Comparison of ENCODE assay signal across 16 cellular contexts in genomic region chr7:74197449-74198108, GRCh38. TPM values are rescaled to one million over a fixed set of nuclear protein-coding genes. Genes with fewer than 3 reads are reported as not detected.
DNase-seq lines count a peak whose midpoint lies in the region; ATAC-seq and TF ChIP-seq lines count a peak whose summit lies in the region.
"Had no signal": no experiment of that assay in that cellular context is flagged by ENCODE, and none has a peak within 500 bp of the region (broad histone marks: within the 10 kb centered on the region; RNA-seq: fewer than 3 reads in every experiment).

No MANE protein-coding gene starts in this region.

- no peaks in the 10 kb centered on the region for H3K9me3 ChIP-seq in neutrophil
- H3K9me3 ChIP-seq in mammary epithelial cell (replicated peaks; ENCODE audit: insufficient read depth, low read length), result no peaks in the 10 kb centered on the region
- H3K9me3 ChIP-seq: BLaER1 treated with 17β-estradiol and CSF1 and Interleukin-3, amounts not matched to agents 10 nM and 100 nM; left ventricle myocardium inferior; thoracic aorta had no signal

- no peaks in the 10 kb centered on the region for H4K20me1 ChIP-seq in mammary epithelial cell (ENCODE audit: insufficient read depth, low read length)

- no peak for TF ChIP-seq CTCF in activated CD8-positive, alpha-beta T cell treated with anti-CD3 and anti-CD28 coated beads for 36 hours (IDR thresholded peaks at IDR 0.05)
- TF ChIP-seq CTCF in HFFc6 (IDR thresholded peaks at IDR 0.05), result no peak
- no peak for TF ChIP-seq CTCF in dorsolateral prefrontal cortex (IDR thresholded peaks at IDR 0.05 in 54 of 56, conservative IDR thresholded peaks at IDR 0.05 in 2 of 56; ENCODE audit: low read depth in 1 of 56, partially characterized antibody in 56 of 56)
- no peak for TF ChIP-seq CTCF in neutrophil (IDR thresholded peaks at IDR 0.05)
- no peak for TF ChIP-seq CTCF in mammary epithelial cell (conservative IDR thresholded peaks at IDR 0.05 in 1 of 2, IDR thresholded peaks at IDR 0.05 in 1 of 2; ENCODE audit: extremely low read depth in 1 of 2, insufficient read depth in 1 of 2, low read depth in 1 of 2, low read length in 2 of 2)

- no peak overlapping the region for H3K4me2 ChIP-seq in mammary epithelial cell (ENCODE audit: insufficient read depth, low read depth, low read length)
- H3K4me2 ChIP-seq: BLaER1 treated with 17β-estradiol and CSF1 and Interleukin-3, amounts not matched to agents 10 nM and 100 nM had no signal

- H2AFZ ChIP-seq in mammary epithelial cell (ENCODE audit: low read depth, low read length), result no peak overlapping the region

- H3K27me3 ChIP-seq in dorsolateral prefrontal cortex, result no peaks in the 10 kb centered on the region
- no peaks in the 10 kb centered on the region for H3K27me3 ChIP-seq in neutrophil
- H3K27me3 ChIP-seq in mammary epithelial cell (ENCODE audit: insufficient read depth, low read length), result no peaks in the 10 kb centered on the region
- H3K27me3 ChIP-seq: BLaER1 treated with 17β-estradiol and CSF1 and Interleukin-3, amounts not matched to agents 10 nM and 100 nM had no signal

- H3K4me1 Mint-ChIP-seq in activated CD8-positive, alpha-beta T cell treated with anti-CD3 and anti-CD28 coated beads for 36 hours (ENCODE audit: low read depth), result peaks cover 25% of the 10 kb centered on the region
- H3K4me1 Mint-ChIP-seq in activated CD8-positive, alpha-beta T cell treated with anti-CD3 and anti-CD28 coated beads, Interleukin-2, amount 10 ng/mL, durations not matched to agents 7 days and 5 days (ENCODE audit: low read depth), result peaks cover 20% of the 10 kb centered on the region
- H3K4me1 Mint-ChIP-seq in HFFc6 (ENCODE audit: low read depth), result peaks cover 7% of the 10 kb centered on the region

- no peak overlapping the region for H3K4me3 ChIP-seq in dorsolateral prefrontal cortex
- H3K4me3 ChIP-seq in neutrophil (ENCODE audit: low read depth in 1 of 2, low read length in 1 of 2), result no peak overlapping the region
- H3K4me3 ChIP-seq in mammary epithelial cell (replicated peaks in 1 of 3; ENCODE audit: insufficient read depth in 1 of 3, low read depth in 2 of 3, low read length in 3 of 3), result no peak overlapping the region
- H3K4me3 ChIP-seq: BLaER1 treated with 17β-estradiol and CSF1 and Interleukin-3, amounts not matched to agents 10 nM and 100 nM; left ventricle myocardium inferior; thoracic aorta had no signal

- H3K36me3 ChIP-seq in neutrophil (peaks cover 62% of the 10 kb centered on the region), mammary epithelial cell (ENCODE audit: insufficient read depth, low read length) (peaks cover 32% of the 10 kb centered on the region)

- peak overlapping the region; percentile 61 for H3K27ac Mint-ChIP-seq in activated CD8-positive, alpha-beta T cell treated with anti-CD3 and anti-CD28 coated beads for 36 hours
- no peak overlapping the region for H3K27ac Mint-ChIP-seq in activated CD8-positive, alpha-beta T cell treated with anti-CD3 and anti-CD28 coated beads, Interleukin-2, amount 10 ng/mL, durations not matched to agents 7 days and 5 days
- peak overlapping the region; percentile 3; the same call in 1 of the 2 replicates for H3K27ac Mint-ChIP-seq in HFFc6

- H3K9me3 Mint-ChIP-seq in activated CD8-positive, alpha-beta T cell treated with anti-CD3 and anti-CD28 coated beads for 36 hours, result no peaks in the 10 kb centered on the region
- H3K9me3 Mint-ChIP-seq in activated CD8-positive, alpha-beta T cell treated with anti-CD3 and anti-CD28 coated beads, Interleukin-2, amount 10 ng/mL, durations not matched to agents 7 days and 5 days (ENCODE audit: insufficient read depth), result no peaks in the 10 kb centered on the region
- no peaks in the 10 kb centered on the region for H3K9me3 Mint-ChIP-seq in HFFc6
- H3K9me3 Mint-ChIP-seq: activated T-cell treated with anti-CD3 and anti-CD28 coated beads, Interleukin-2, amount 50 U/mL, for 4 hours had no signal

- WGBS in mammary epithelial cell (ENCODE audit: low coverage, missing lambda C conversion rate), result 100% methylated on average over 8 of the region's 9 CpGs

- intact Hi-C loops in activated CD8-positive, alpha-beta T cell treated with anti-CD3 and anti-CD28 coated beads for 36 hours (cut with micrococcal nuclease), result no loop called here
- intact Hi-C loops in dorsolateral prefrontal cortex (cut with DNase I) (no loop called here), mammary epithelial cell (cut with micrococcal nuclease) (no loop called here)

- peaks cover 23% of the 10 kb centered on the region for H3K79me2 ChIP-seq in mammary epithelial cell (ENCODE audit: insufficient read depth, low read length)

- CTCF ChIA-PET in activated CD8-positive, alpha-beta T cell treated with anti-CD3 and anti-CD28 coated beads for 36 hours (lab: Charles Lee), result interaction anchor here (0.9 to 2.5 kb wide), 4 partner anchors 9 to 203 kb away, joined by 3 to 15 read pairs (median 6); no protein-coding TSS in a partner anchor
- CTCF ChIA-PET in activated CD8-positive, alpha-beta T cell treated with anti-CD3 and anti-CD28 coated beads, Interleukin-2, amount 10 ng/mL, durations not matched to agents 7 days and 5 days (lab: Charles Lee), result interaction anchor here (1.0 to 1.7 kb wide), 4 partner anchors 9 to 204 kb away, joined by 3 to 12 read pairs (median 4); no protein-coding TSS in a partner anchor
- CTCF ChIA-PET in mammary epithelial cell (lab: Charles Lee; ENCODE audit: low non-redundant PET), result no interaction called here

- H3K36me3 Mint-ChIP-seq in activated CD8-positive, alpha-beta T cell treated with anti-CD3 and anti-CD28 coated beads for 36 hours (ENCODE audit: low read depth), result peaks cover 42% of the 10 kb centered on the region
- H3K36me3 Mint-ChIP-seq in activated CD8-positive, alpha-beta T cell treated with anti-CD3 and anti-CD28 coated beads, Interleukin-2, amount 10 ng/mL, durations not matched to agents 7 days and 5 days (ENCODE audit: low read depth), result peaks cover 42% of the 10 kb centered on the region
- peaks cover 33% of the 10 kb centered on the region for H3K36me3 Mint-ChIP-seq in HFFc6 (ENCODE audit: low read depth)

- H3K27ac ChIP-seq in dorsolateral prefrontal cortex, result peak overlapping the region in 46 of 59 donors; percentile 3 to 76 (median 50)
- H3K27ac ChIP-seq in neutrophil, result peak overlapping the region; percentile 33
- no peak overlapping the region for H3K27ac ChIP-seq in mammary epithelial cell (ENCODE audit: insufficient read depth, low read depth, low read length)
- H3K27ac ChIP-seq: BLaER1 treated with 17β-estradiol and CSF1 and Interleukin-3, amounts not matched to agents 10 nM and 100 nM; left ventricle myocardium inferior; thoracic aorta had no signal

- no peak overlapping the region for H3K4me3 Mint-ChIP-seq in activated CD8-positive, alpha-beta T cell treated with anti-CD3 and anti-CD28 coated beads for 36 hours
- no peak overlapping the region for H3K4me3 Mint-ChIP-seq in activated CD8-positive, alpha-beta T cell treated with anti-CD3 and anti-CD28 coated beads, Interleukin-2, amount 10 ng/mL, durations not matched to agents 7 days and 5 days
- no peak overlapping the region for H3K4me3 Mint-ChIP-seq in HFFc6
- H3K4me3 Mint-ChIP-seq: activated T-cell treated with anti-CD3 and anti-CD28 coated beads, Interleukin-2, amount 50 U/mL, for 4 hours had no signal

- POLR2A ChIA-PET in activated CD8-positive, alpha-beta T cell treated with anti-CD3 and anti-CD28 coated beads for 36 hours (lab: Charles Lee), result interaction anchor here (1.7 to 2.5 kb wide), 4 partner anchors 9 to 23 kb away, joined by 4 to 11 read pairs (median 7); partner anchors contain the start of gene EIF4H
- POLR2A ChIA-PET in activated CD8-positive, alpha-beta T cell treated with anti-CD3 and anti-CD28 coated beads, Interleukin-2, amount 10 ng/mL, durations not matched to agents 7 days and 5 days (lab: Charles Lee), result interaction anchor here (0.7 to 1.9 kb wide), 2 partner anchors 8 to 23 kb away, joined by 4 to 6 read pairs; partner anchors contain the start of gene EIF4H

- H3K9ac ChIP-seq in mammary epithelial cell (ENCODE audit: insufficient read depth, low read length), result no peak overlapping the region
- H3K9ac ChIP-seq: BLaER1 treated with 17β-estradiol and CSF1 and Interleukin-3, amounts not matched to agents 10 nM and 100 nM had no signal

- H3K27me3 Mint-ChIP-seq in activated CD8-positive, alpha-beta T cell treated with anti-CD3 and anti-CD28 coated beads for 36 hours, result no peaks in the 10 kb centered on the region
- H3K27me3 Mint-ChIP-seq in activated CD8-positive, alpha-beta T cell treated with anti-CD3 and anti-CD28 coated beads, Interleukin-2, amount 10 ng/mL, durations not matched to agents 7 days and 5 days (ENCODE audit: low read depth), result no peaks in the 10 kb centered on the region
- peaks cover 2% of the 10 kb centered on the region; the same call in 1 of the 2 replicates for H3K27me3 Mint-ChIP-seq in HFFc6 (ENCODE audit: insufficient read depth)

- no peaks in the 10 kb centered on the region for H3K4me1 ChIP-seq in neutrophil (ENCODE audit: control insufficient read depth in 1 of 2, insufficient read depth in 1 of 2, low read depth in 1 of 2, low read length in 1 of 2)
- H3K4me1 ChIP-seq in mammary epithelial cell (ENCODE audit: insufficient read depth, low read length), result no peaks in the 10 kb centered on the region
- H3K4me1 ChIP-seq: left ventricle myocardium inferior had no signal

- DNase-seq in activated CD8-positive, alpha-beta T cell treated with anti-CD3 and anti-CD28 coated beads for 36 hours, result no peak
- DNase-seq in activated CD8-positive, alpha-beta T cell treated with anti-CD3 and anti-CD28 coated beads, Interleukin-2, amount 10 ng/mL, durations not matched to agents 7 days and 5 days, result no peak
- DNase-seq in HFFc6 (no peak), dorsolateral prefrontal cortex (peak in 2 of 10 donors; percentile 15 to 23), mammary epithelial cell (no peak)
- DNase-seq: activated T-cell treated with anti-CD3 and anti-CD28 coated beads, Interleukin-2, amount 50 U/mL, for 4 hours; glutamatergic neuron; IMR-90; left ventricle myocardium inferior; NCI-H345; stimulated activated CD4-positive, alpha-beta T cell treated with anti-CD3 and anti-CD28 coated beads, Interleukin-4, amount 100 ng/mL, for 1 hour had no signal

- in situ Hi-C loops in mammary epithelial cell (cut with MboI; ENCODE audit: low sequenced_read_pairs in 2 of 2), result loop anchor here in 1 of 2 donors (25.0 kb wide), 1 partner anchor 335 kb away; the partner anchor contains the start of gene TMEM270

- dilution Hi-C loops in mammary epithelial cell (cut with HindIII; ENCODE audit: low sequenced_read_pairs), result no loop called here

- no peak for ATAC-seq in activated CD8-positive, alpha-beta T cell treated with anti-CD3 and anti-CD28 coated beads for 36 hours
- ATAC-seq in activated CD8-positive, alpha-beta T cell treated with anti-CD3 and anti-CD28 coated beads, Interleukin-2, amount 10 ng/mL, durations not matched to agents 7 days and 5 days, result no peak
- ATAC-seq in GM19324 (IDR thresholded peaks at IDR 0.05; ENCODE audit: low FRiP score, unreplicated experiment) (no peak), GM18502 (IDR thresholded peaks at IDR 0.05; ENCODE audit: poor library complexity, unreplicated experiment) (no peak)

- BruUV-seq in mammary epithelial cell (replicated peaks; lab: Mats Ljungman, UMichigan), result no TSS peak

RNA-seq across cellular contexts. Expression of gene LAT2, which starts 12.2 kb away (rescaled TPM):
- total RNA-seq in activated CD8-positive, alpha-beta T cell treated with anti-CD3 and anti-CD28 coated beads for 36 hours, result 1 to 10 TPM; 2.4 to 3.2 TPM
- total RNA-seq in activated CD8-positive, alpha-beta T cell treated with anti-CD3 and anti-CD28 coated beads, Interleukin-2, amount 10 ng/mL, durations not matched to agents 7 days and 5 days, result 10 to 100 TPM; 31.7 to 31.8 TPM
- under 1 TPM; 0.28 to 0.78 (median 0.43) TPM for total RNA-seq in HFFc6 (2021; fragmentation: NEBNext Ultra II Directional; extraction: Animal tissue kit (Norgen Biotek cat#: 25700))
- total RNA-seq in dorsolateral prefrontal cortex (10 to 100 TPM in 67 of 120 experiments, 1 to 10 TPM in 53; 1.2 to 28.5 (median 10.6) TPM), mammary epithelial cell (1 to 10 TPM in 1 of 2 donors, under 1 TPM in 1; 0.17 to 1.6 TPM)
- 1.2 TPM for polyA plus RNA-seq in mammary epithelial cell
- not detected for polyA minus RNA-seq in mammary epithelial cell

RNA-seq across cellular contexts. Expression of gene EIF4H, which starts 23.4 kb away (rescaled TPM):
- 100 to 1,000 TPM; 461 to 464 TPM for total RNA-seq in activated CD8-positive, alpha-beta T cell treated with anti-CD3 and anti-CD28 coated beads for 36 hours
- total RNA-seq in activated CD8-positive, alpha-beta T cell treated with anti-CD3 and anti-CD28 coated beads, Interleukin-2, amount 10 ng/mL, durations not matched to agents 7 days and 5 days, result 100 to 1,000 TPM; 287 to 302 TPM
- total RNA-seq in HFFc6 (2021; fragmentation: NEBNext Ultra II Directional; extraction: Animal tissue kit (Norgen Biotek cat#: 25700)), result 100 to 1,000 TPM; 344 to 392 (median 380) TPM
- 100 to 1,000 TPM; 190 to 323 (median 261) TPM for total RNA-seq in dorsolateral prefrontal cortex
- 100 to 1,000 TPM; 252 to 365 TPM for total RNA-seq in mammary epithelial cell
- polyA plus RNA-seq in mammary epithelial cell, result 300 TPM
- polyA minus RNA-seq in mammary epithelial cell, result 345 TPM

RNA-seq across cellular contexts. Expression of gene RFC2, which starts 56.6 kb away (rescaled TPM):
- 10 to 100 TPM; 90.7 to 91.8 TPM for total RNA-seq in activated CD8-positive, alpha-beta T cell treated with anti-CD3 and anti-CD28 coated beads for 36 hours
- 10 to 100 TPM; 69.5 to 76.5 TPM for total RNA-seq in activated CD8-positive, alpha-beta T cell treated with anti-CD3 and anti-CD28 coated beads, Interleukin-2, amount 10 ng/mL, durations not matched to agents 7 days and 5 days
- 10 to 100 TPM; 16.8 to 37.7 (median 34.0) TPM for total RNA-seq in HFFc6 (2021; fragmentation: NEBNext Ultra II Directional; extraction: Animal tissue kit (Norgen Biotek cat#: 25700))
- total RNA-seq in dorsolateral prefrontal cortex, result 10 to 100 TPM; 10.9 to 31.7 (median 19.3) TPM
- 10 to 100 TPM; 15.0 to 43.9 TPM for total RNA-seq in mammary epithelial cell
- polyA plus RNA-seq in mammary epithelial cell, result 50.2 TPM
- polyA minus RNA-seq in mammary epithelial cell, result 36.8 TPM
